In the genomic region with DNA sequence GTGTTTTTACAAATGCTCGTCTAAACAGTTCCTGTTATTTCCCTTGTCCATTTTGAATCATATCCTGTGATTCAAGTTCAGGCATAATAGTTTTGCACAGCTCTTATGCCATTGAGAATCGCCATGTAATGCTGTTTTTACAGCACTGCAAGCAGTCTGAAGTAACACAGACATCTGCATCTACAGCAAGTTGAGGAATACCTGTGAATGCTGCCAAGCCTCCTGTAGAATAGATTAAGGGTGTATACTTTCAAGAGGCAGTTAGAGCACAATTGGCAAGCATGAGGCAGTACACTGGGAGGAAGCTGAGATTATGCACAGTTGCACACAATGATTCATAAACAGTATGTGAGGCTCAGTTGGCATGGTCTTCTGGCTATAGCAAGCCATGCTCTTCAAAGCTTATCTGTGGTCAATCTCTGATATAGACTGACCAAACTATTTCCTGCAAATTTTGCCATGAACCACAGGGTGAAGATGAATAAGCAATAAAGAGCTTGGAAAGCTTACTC, we compare ENCODE assay signal across 9 cellular contexts.
DNase-seq lines count a peak whose midpoint lies in the region; ATAC-seq and TF ChIP-seq lines count a peak whose summit lies in the region.
"Had no signal": no experiment of that assay in that cellular context is flagged by ENCODE, and none has a peak within 500 bp of the region (broad histone marks: within the 10 kb centered on the region; RNA-seq: fewer than 3 reads in every experiment).

No MANE protein-coding gene starts in this region.

- intact Hi-C loops in stomach (cut with DNase I; ENCODE audit: low total_unique reads), result no loop called here

- H3K36me3 Mint-ChIP-seq in type B pancreatic cell (no peaks in the 10 kb centered on the region), mesothelial cell of epicardium (no peaks in the 10 kb centered on the region)

- no peak for TF ChIP-seq EP300 in stomach (IDR thresholded peaks at IDR 0.05)

- TF ChIP-seq CTCF in stomach (IDR thresholded peaks at IDR 0.05), result no peak
- TF ChIP-seq CTCF in type B pancreatic cell (conservative IDR thresholded peaks at IDR 0.05), result no peak
- no peak for TF ChIP-seq CTCF in mesothelial cell of epicardium (IDR thresholded peaks at IDR 0.05; ENCODE audit: unreplicated experiment)

- H3K27me3 ChIP-seq in stomach, result no peaks in the 10 kb centered on the region
- H3K27me3 ChIP-seq: Peyer's patch had no signal

- peak; percentile 0 for DNase-seq in NCI-H1105 treated with DMSO at 0.1 percent for 48 hours (lab: John Stamatoyannopoulos, UW)
- DNase-seq in NCI-H1105 (lab: John Stamatoyannopoulos, UW), result no peak
- DNase-seq in glomerular visceral epithelial cell (ENCODE audit: extremely low spot score), result peak; percentile 90
- no peak for DNase-seq in stomach
- no peak for DNase-seq in type B pancreatic cell (ENCODE audit: extremely low spot score, unreplicated experiment)
- DNase-seq in mesothelial cell of epicardium (ENCODE audit: low spot score in 2 of 2, unreplicated experiment in 2 of 2), result no peak
- DNase-seq in NCI-H526 treated with DMSO at 0.1 percent for 48 hours (lab: John Stamatoyannopoulos, UW), result no peak
- DNase-seq: Peyer's patch had no signal

- H3K27ac Mint-ChIP-seq in type B pancreatic cell (no peak overlapping the region), mesothelial cell of epicardium (no peak overlapping the region)

- H3K27me3 Mint-ChIP-seq in type B pancreatic cell (no peaks in the 10 kb centered on the region), mesothelial cell of epicardium (ENCODE audit: low read depth) (no peaks in the 10 kb centered on the region)

- 12 to 32% (median 22%) methylated on average over 2 of the region's 2 CpGs for whole genome bisulfite sequencing in stomach, 5 donors

- H3K4me3 Mint-ChIP-seq in type B pancreatic cell (no peak overlapping the region), mesothelial cell of epicardium (no peak overlapping the region)

- no peak overlapping the region for H3K4me3 ChIP-seq in stomach
- H3K4me3 ChIP-seq: Peyer's patch had no signal

- no peaks in the 10 kb centered on the region for H3K9me3 Mint-ChIP-seq in type B pancreatic cell
- H3K9me3 Mint-ChIP-seq in mesothelial cell of epicardium, result no peaks in the 10 kb centered on the region

- ATAC-seq in SK-N-SH treated with all-trans-retinoic acid at 6 μM for 48 hours, result peak; percentile 98

- H3K9me3 ChIP-seq in stomach, result no peaks in the 10 kb centered on the region
- H3K9me3 ChIP-seq: Peyer's patch had no signal

- peaks cover 5% of the 10 kb centered on the region for H3K4me1 Mint-ChIP-seq in type B pancreatic cell (ENCODE audit: unreplicated experiment)
- H3K4me1 Mint-ChIP-seq in mesothelial cell of epicardium, result peaks cover 3% of the 10 kb centered on the region

- peak overlapping the region in 3 of 5 donors; percentile 50 to 66 (median 59) for H3K27ac ChIP-seq in stomach
- H3K27ac ChIP-seq: Peyer's patch had no signal

- H3K4me1 ChIP-seq in stomach, result peaks cover 0 to 14% (median 8%) of the 10 kb centered on the region in 4 donors
- H3K4me1 ChIP-seq: Peyer's patch had no signal

- no peak for TF ChIP-seq POLR2A in stomach (IDR thresholded peaks at IDR 0.05)

- no peaks in the 10 kb centered on the region for H3K36me3 ChIP-seq in stomach
- H3K36me3 ChIP-seq: Peyer's patch had no signal

TF ChIP-seq in SK-N-SH treated with all-trans-retinoic acid at 6 μM for 48 hours, 23 proteins besides CTCF, POLR2A, EP300 and RAD21:
- TF ChIP-seq PPARA (CRISPR knock-in tag; IDR thresholded peaks at IDR 0.05; ENCODE audit: borderline replicate concordance) (no peak), ZFP3 (CRISPR knock-in tag; IDR thresholded peaks at IDR 0.05) (0 out of 2 replicates have a peak, but pooled peaks have one; percentile 62), ISL1 (CRISPR knock-in tag; IDR thresholded peaks at IDR 0.05) (peak; percentile 46; the same call in 1 of the 2 replicates)

Comparison
In these comparisons a context has a peak if more than half of its experiments do, and no peak if none do; other contexts are left out.
1. DNase-seq: peak in NCI-H1105 treated with DMSO at 0.1 percent for 48 hours (single experiment) and glomerular visceral epithelial cell (single experiment); none in NCI-H1105 (single experiment), stomach (single experiment), type B pancreatic cell (single experiment), mesothelial cell of epicardium (0 of 2) and NCI-H526 treated with DMSO at 0.1 percent for 48 hours (single experiment).